ENCODE assay signal across 1 cellular context in genomic region chr19:50409347-50409746, GRCh38.
TF ChIP-seq lines count a peak whose summit lies in the region.

No MANE protein-coding gene starts in this region.

TF ChIP-seq in K562, 482 proteins besides CTCF, POLR2A, EP300 and RAD21:
- TF ChIP-seq KLF16 (IDR thresholded peaks at IDR 0.05): no peak
- peak; percentile 13; the same call in 1 of the 2 replicates for TF ChIP-seq POLR2G (IDR thresholded peaks at IDR 0.05; ENCODE audit: low read depth, low read length)
